ENCODE assay signal across 1 cellular context in genomic region chr2:149075868-149076267, GRCh38.
TF ChIP-seq lines count a peak whose summit lies in the region.

No MANE protein-coding gene starts in this region.

TF ChIP-seq in H1, 55 proteins besides CTCF, POLR2A, EP300 and RAD21:
- TF ChIP-seq TCF12 (IDR thresholded peaks at IDR 0.05; ENCODE audit: low read depth, low read length) (no peak), HDAC2 (IDR thresholded peaks at IDR 0.05; ENCODE audit: borderline replicate concordance in 1 of 2, low read depth in 2 of 2, low read length in 2 of 2) (no peak), MAX (IDR thresholded peaks at IDR 0.05) (no peak), USF2 (IDR thresholded peaks at IDR 0.05; ENCODE audit: low read length) (no peak), MAFK (IDR thresholded peaks at IDR 0.05; ENCODE audit: low read depth, low read length) (no peak), GTF2F1 (IDR thresholded peaks at IDR 0.05; ENCODE audit: borderline replicate concordance, low read depth, low read length) (no peak), RFX5 (IDR thresholded peaks at IDR 0.05; ENCODE audit: borderline replicate concordance, low read depth, low read length) (no peak), TBP (IDR thresholded peaks at IDR 0.05; ENCODE audit: low read depth, low read length) (no peak), YY1 (IDR thresholded peaks at IDR 0.05; ENCODE audit: low read depth, low read length) (no peak)
TF ChIP-seq in H1: peak in this region for 0.
